21 cellular contexts compared by ENCODE assay signal in the genomic region with DNA sequence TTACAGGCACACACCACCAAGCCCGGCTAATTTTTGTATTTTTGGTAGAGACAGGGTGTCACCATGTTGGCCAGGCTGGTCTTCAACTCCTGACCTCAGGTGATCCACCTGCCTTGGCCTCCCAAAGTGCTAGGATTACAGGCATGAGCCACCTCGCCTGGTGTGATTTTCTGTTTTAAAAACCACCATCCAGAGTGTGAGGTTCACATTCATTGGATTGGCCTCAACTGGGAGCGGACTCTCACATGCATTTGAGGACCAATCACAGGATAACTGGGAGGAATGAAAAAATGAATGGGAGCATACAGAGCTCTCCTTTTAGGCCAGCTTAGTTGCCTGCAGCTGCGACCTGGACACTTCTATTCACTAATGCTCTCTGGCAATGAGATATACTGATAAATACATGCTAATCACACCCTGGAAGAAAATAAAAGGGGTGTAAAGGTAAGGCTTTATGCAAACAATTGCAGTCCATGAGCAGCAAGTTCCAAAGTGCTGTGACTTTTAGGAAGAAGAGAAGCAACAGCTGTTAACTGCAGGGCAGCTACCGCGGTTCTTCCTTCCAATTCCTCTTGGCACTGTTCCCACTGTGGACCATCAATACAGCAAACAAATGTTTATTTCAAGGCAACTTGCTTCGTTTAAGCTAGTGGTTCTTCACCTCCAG. TPM values are rescaled to one million over a fixed set of nuclear protein-coding genes. Genes with fewer than 3 reads are reported as not detected.
DNase-seq lines count a peak whose midpoint lies in the region; ATAC-seq and TF ChIP-seq lines count a peak whose summit lies in the region.
"Had no signal": no experiment of that assay in that cellular context is flagged by ENCODE, and none has a peak within 500 bp of the region (broad histone marks: within the 10 kb centered on the region; RNA-seq: fewer than 3 reads in every experiment).

No MANE protein-coding gene starts in this region.

- H3K9me3 ChIP-seq in thyroid gland, result no peaks in the 10 kb centered on the region
- H3K9me3 ChIP-seq: left ventricle myocardium inferior had no signal

- no peak for TF ChIP-seq POLR2A in thyroid gland (IDR thresholded peaks at IDR 0.05)

- H3K27ac ChIP-seq in epithelial cell of prostate, result peak overlapping the region; percentile 64
- H3K27ac ChIP-seq in thyroid gland, result no peak overlapping the region
- H3K27ac ChIP-seq: cardiac muscle cell had no signal

- no peaks in the 10 kb centered on the region for H3K36me3 ChIP-seq in thyroid gland
- H3K36me3 ChIP-seq: cardiac muscle cell, left ventricle myocardium inferior had no signal

- no peak for ATAC-seq in GM19397 (IDR thresholded peaks at IDR 0.05; ENCODE audit: unreplicated experiment)
- ATAC-seq: Right ventricle myocardium inferior had no signal

- peaks cover 11 to 15% of the 10 kb centered on the region in 2 donors for H3K4me1 ChIP-seq in thyroid gland

- WGBS in thyroid gland, 2 donors, result 83 to 89% methylated on average over 7 of the region's 7 CpGs

- intact Hi-C loops in thyroid gland (cut with DNase I), result no loop called here

- H3K4me3 ChIP-seq in thyroid gland (replicated peaks in 1 of 3), result no peak overlapping the region
- H3K4me3 ChIP-seq: cardiac muscle cell, left ventricle myocardium inferior had no signal

- no peak for TF ChIP-seq CTCF in thyroid gland (IDR thresholded peaks at IDR 0.05)

- peak; percentile 13 for DNase-seq in activated effector memory CD4-positive, alpha-beta T cell treated with anti-CD3 and anti-CD28 coated beads, Interleukin-2, amount 50 U/mL, for 16 hours
- no peak for DNase-seq in activated effector memory CD4-positive, alpha-beta T cell treated with Interleukin-2 at 50 U/mL for 16 hours
- DNase-seq in epithelial cell of prostate (ENCODE audit: low read depth, low spot score), result no peak
- peak; percentile 59 for DNase-seq in myocyte (ENCODE audit: low read depth)
- DNase-seq in NCI-H510A treated with DMSO at 0.1 percent for 48 hours (lab: John Stamatoyannopoulos, UW), result no peak
- DNase-seq in islet precursor cell, result no peak
- DNase-seq in thyroid gland, result no peak
- DNase-seq: activated B cell treated with CpG ODN at 0.5 μM for 24 hours; activated CD4-positive, alpha-beta T cell treated with anti-CD3 and anti-CD28 coated beads, Interleukin-2, amount 50 U/mL, for 4 hours; activated CD8-positive, alpha-beta memory T cell treated with anti-CD3 and anti-CD28 coated beads, Interleukin-2, amount 50 U/mL, for 48 hours; C1 segment of cervical spinal cord; glutamatergic neuron; left ventricle myocardium inferior; NCI-H146; NCI-H2171 treated with DMSO at 0.1 percent for 48 hours; NCI-H774; OCI-M1; T1000 had no signal

- H3K27me3 ChIP-seq in thyroid gland, result no peaks in the 10 kb centered on the region
- H3K27me3 ChIP-seq: cardiac muscle cell had no signal

RNA-seq across cellular contexts. Expression of a gene that starts 49.4 kb away (rescaled TPM):
- total RNA-seq in myocyte (1.5 and 2.5 TPM in 2 replicates), thyroid gland (10 to 100 TPM; 31.2 to 45.4 (median 41.5) TPM)
- polyA plus RNA-seq in myocyte (2012), result 0.43 TPM

Comparison
In these comparisons a context has a peak if more than half of its experiments do, and no peak if none do; other contexts are left out.
1. DNase-seq: peak in activated effector memory CD4-positive, alpha-beta T cell treated with anti-CD3 and anti-CD28 coated beads, Interleukin-2, amount 50 U/mL, for 16 hours (single experiment) and myocyte (single experiment); none in activated effector memory CD4-positive, alpha-beta T cell treated with Interleukin-2 at 50 U/mL for 16 hours (single experiment), epithelial cell of prostate (single experiment), NCI-H510A treated with DMSO at 0.1 percent for 48 hours (single experiment), islet precursor cell (single experiment) and thyroid gland (0 of 2).